Comparison of ENCODE assay signal across 15 cellular contexts in genomic region chr13:80180745-80181144, GRCh38.
"Had no signal": no experiment of that assay in that cellular context is flagged by ENCODE, and none has a peak within 500 bp of the region (broad histone marks: within the 10 kb centered on the region; RNA-seq: fewer than 3 reads in every experiment).

No MANE protein-coding gene starts in this region.

- DNase-seq: activated CD4-positive, alpha-beta memory T cell treated with anti-CD3 and anti-CD28 coated beads, Interleukin-2, amount 10 ng/mL, durations not matched to agents 7 days and 5 days; activated effector memory CD4-positive, alpha-beta T cell treated with anti-CD3 and anti-CD28 coated beads, Interleukin-2, amount 50 U/mL, for 16 hours; activated T-cell treated with anti-CD3 and anti-CD28 coated beads, Interleukin-2, amount 50 U/mL, for 24 hours; adrenal gland; caudate nucleus; effector CD4-positive, alpha-beta T cell; esophagus squamous epithelium; foreskin keratinocyte; immature natural killer cell; left cardiac atrium; lower lobe of right lung; midbrain; naive thymus-derived CD4-positive, alpha-beta T cell; right cardiac atrium; stimulated activated CD4-positive, alpha-beta T cell treated with anti-CD3 and anti-CD28 coated beads, Interleukin-1b, Interleukin-23, amount 100 ng/mL, for 48 hours had no signal
